21 cellular contexts compared by ENCODE assay signal in genomic region chr11:43393765-43394355, GRCh38. TPM values are rescaled to one million over a fixed set of nuclear protein-coding genes. Genes with fewer than 3 reads are reported as not detected.
DNase-seq lines count a peak whose midpoint lies in the region; ATAC-seq and TF ChIP-seq lines count a peak whose summit lies in the region.
"Had no signal": no experiment of that assay in that cellular context is flagged by ENCODE, and none has a peak within 500 bp of the region (broad histone marks: within the 10 kb centered on the region; RNA-seq: fewer than 3 reads in every experiment).

No MANE protein-coding gene starts in this region.

- H3K4me1 Mint-ChIP-seq in activated CD8-positive, alpha-beta T cell treated with anti-CD3 and anti-CD28 coated beads for 36 hours (ENCODE audit: low read depth), result peaks cover 40% of the 10 kb centered on the region
- H3K4me1 Mint-ChIP-seq in activated CD8-positive, alpha-beta T cell treated with anti-CD3 and anti-CD28 coated beads, Interleukin-2, amount 10 ng/mL, durations not matched to agents 7 days and 5 days (ENCODE audit: low read depth), result peaks cover 26% of the 10 kb centered on the region
- H3K4me1 Mint-ChIP-seq in stimulated activated naive B cell treated with anti-CD40 and anti-IgM and Interleukin-4, amounts not matched to agents 10 μg/mL and 1 μg/mL and 100 μg/mL, for 72 hours, result no peaks in the 10 kb centered on the region

- H3K9me3 ChIP-seq in cardiac muscle cell (ENCODE audit: low read depth), result no peaks in the 10 kb centered on the region
- H3K9me3 ChIP-seq: breast epithelium, neutrophil, tibial nerve had no signal

- intact Hi-C loops in activated CD8-positive, alpha-beta T cell treated with anti-CD3 and anti-CD28 coated beads for 36 hours (cut with micrococcal nuclease), result loop anchor here (10.0 kb wide), 1 partner anchor 79 kb away; the partner anchor contains the start of gene API5

- no peaks in the 10 kb centered on the region for H3K9me3 Mint-ChIP-seq in activated CD8-positive, alpha-beta T cell treated with anti-CD3 and anti-CD28 coated beads for 36 hours
- no peaks in the 10 kb centered on the region for H3K9me3 Mint-ChIP-seq in activated CD8-positive, alpha-beta T cell treated with anti-CD3 and anti-CD28 coated beads, Interleukin-2, amount 10 ng/mL, durations not matched to agents 7 days and 5 days (ENCODE audit: insufficient read depth)
- no peaks in the 10 kb centered on the region for H3K9me3 Mint-ChIP-seq in stimulated activated naive B cell treated with anti-CD40 and anti-IgM and Interleukin-4, amounts not matched to agents 10 μg/mL and 1 μg/mL and 100 μg/mL, for 72 hours
- H3K9me3 Mint-ChIP-seq: activated naive CD4-positive, alpha-beta T cell treated with anti-CD3 and anti-CD28 coated beads, Interleukin-2, amount 10 ng/mL, durations not matched to agents 7 days and 5 days; CD4-positive, CD25-positive, alpha-beta regulatory T cell; mesothelial cell of epicardium had no signal

- POLR2A ChIA-PET in activated CD8-positive, alpha-beta T cell treated with anti-CD3 and anti-CD28 coated beads for 36 hours (lab: Charles Lee), result interaction anchor here (0.6 kb wide), 1 partner anchor 23 kb away, joined by 3 read pairs; no protein-coding TSS in a partner anchor
- POLR2A ChIA-PET in activated CD8-positive, alpha-beta T cell treated with anti-CD3 and anti-CD28 coated beads, Interleukin-2, amount 10 ng/mL, durations not matched to agents 7 days and 5 days (lab: Charles Lee), result no interaction called here

- peak overlapping the region; percentile 4 for H3K27ac ChIP-seq in cardiac muscle cell
- H3K27ac ChIP-seq: breast epithelium, neutrophil, tibial nerve had no signal

- no peaks in the 10 kb centered on the region for H3K27me3 Mint-ChIP-seq in activated CD8-positive, alpha-beta T cell treated with anti-CD3 and anti-CD28 coated beads for 36 hours
- H3K27me3 Mint-ChIP-seq in activated CD8-positive, alpha-beta T cell treated with anti-CD3 and anti-CD28 coated beads, Interleukin-2, amount 10 ng/mL, durations not matched to agents 7 days and 5 days (ENCODE audit: low read depth), result no peaks in the 10 kb centered on the region
- H3K27me3 Mint-ChIP-seq in stimulated activated naive B cell treated with anti-CD40 and anti-IgM and Interleukin-4, amounts not matched to agents 10 μg/mL and 1 μg/mL and 100 μg/mL, for 72 hours, result no peaks in the 10 kb centered on the region
- H3K27me3 Mint-ChIP-seq: activated naive CD4-positive, alpha-beta T cell treated with anti-CD3 and anti-CD28 coated beads, Interleukin-2, amount 10 ng/mL, durations not matched to agents 7 days and 5 days; CD4-positive, CD25-positive, alpha-beta regulatory T cell had no signal

- no peak for TF ChIP-seq CTCF in activated CD8-positive, alpha-beta T cell treated with anti-CD3 and anti-CD28 coated beads for 36 hours (IDR thresholded peaks at IDR 0.05)
- TF ChIP-seq CTCF in cardiac muscle cell (IDR thresholded peaks at IDR 0.05; ENCODE audit: low read depth, low read length), result no peak

- H3K4me3 ChIP-seq in cardiac muscle cell, result no peak overlapping the region
- H3K4me3 ChIP-seq: breast epithelium, tibial nerve had no signal

- H3K27me3 ChIP-seq in cardiac muscle cell, result no peaks in the 10 kb centered on the region
- H3K27me3 ChIP-seq: breast epithelium, neutrophil, tibial nerve had no signal

- H3K4me3 Mint-ChIP-seq in activated CD8-positive, alpha-beta T cell treated with anti-CD3 and anti-CD28 coated beads for 36 hours, result no peak overlapping the region
- H3K4me3 Mint-ChIP-seq in activated CD8-positive, alpha-beta T cell treated with anti-CD3 and anti-CD28 coated beads, Interleukin-2, amount 10 ng/mL, durations not matched to agents 7 days and 5 days, result no peak overlapping the region
- no peak overlapping the region for H3K4me3 Mint-ChIP-seq in stimulated activated naive B cell treated with anti-CD40 and anti-IgM and Interleukin-4, amounts not matched to agents 10 μg/mL and 1 μg/mL and 100 μg/mL, for 72 hours
- H3K4me3 Mint-ChIP-seq: activated naive CD4-positive, alpha-beta T cell treated with anti-CD3 and anti-CD28 coated beads, Interleukin-2, amount 10 ng/mL, durations not matched to agents 7 days and 5 days; CD4-positive, CD25-positive, alpha-beta regulatory T cell; mesothelial cell of epicardium had no signal

- DNase-seq in activated CD8-positive, alpha-beta T cell treated with anti-CD3 and anti-CD28 coated beads for 36 hours, result no peak
- DNase-seq in activated CD8-positive, alpha-beta T cell treated with anti-CD3 and anti-CD28 coated beads, Interleukin-2, amount 10 ng/mL, durations not matched to agents 7 days and 5 days, result no peak
- peak; percentile 68 for DNase-seq in amniotic epithelial cell (ENCODE audit: low read depth)
- peak; percentile 0 to 83 for DNase-seq in cardiac muscle cell (ENCODE audit: low read depth in 1 of 2, low spot score in 1 of 2)
- DNase-seq in stimulated activated naive B cell treated with anti-CD40 and anti-IgM and Interleukin-4, amounts not matched to agents 10 μg/mL and 1 μg/mL and 100 μg/mL, for 72 hours, result no peak
- no peak for DNase-seq in NK-92 (lab: John Stamatoyannopoulos, UW; ENCODE audit: unreplicated experiment)
- DNase-seq: activated CD4-positive, CD25-positive, alpha-beta regulatory T cell; activated naive CD4-positive, alpha-beta T cell treated with anti-CD3 and anti-CD28 coated beads, Interleukin-2, amount 10 ng/mL, durations not matched to agents 7 days and 5 days; CD4-positive, CD25-positive, alpha-beta regulatory T cell; DND-41; MV-4-11; NCI-H2081 treated with DMSO at 0.1 percent for 48 hours; NCI-H748 treated with DMSO at 0.1 percent for 48 hours; stimulated activated CD4-positive, alpha-beta T cell treated with anti-CD3 and anti-CD28 coated beads, Interleukin-4, amount 100 ng/mL, for 1 hour; stimulated activated CD8-positive, alpha-beta memory T cell treated with anti-CD3 and anti-CD28 coated beads, Interleukin-4, amount 100 ng/mL, for 48 hours had no signal

- peaks cover 68% of the 10 kb centered on the region for H3K36me3 Mint-ChIP-seq in activated CD8-positive, alpha-beta T cell treated with anti-CD3 and anti-CD28 coated beads for 36 hours (ENCODE audit: low read depth)
- H3K36me3 Mint-ChIP-seq in activated CD8-positive, alpha-beta T cell treated with anti-CD3 and anti-CD28 coated beads, Interleukin-2, amount 10 ng/mL, durations not matched to agents 7 days and 5 days (ENCODE audit: low read depth), result peaks cover 72% of the 10 kb centered on the region
- peaks cover 38 to 48% of the 10 kb centered on the region in 2 donors for H3K36me3 Mint-ChIP-seq in stimulated activated naive B cell treated with anti-CD40 and anti-IgM and Interleukin-4, amounts not matched to agents 10 μg/mL and 1 μg/mL and 100 μg/mL, for 72 hours

- no peaks in the 10 kb centered on the region for H3K4me1 ChIP-seq in cardiac muscle cell (ENCODE audit: low read depth)
- H3K4me1 ChIP-seq: breast epithelium, tibial nerve had no signal

- CTCF ChIA-PET in activated CD8-positive, alpha-beta T cell treated with anti-CD3 and anti-CD28 coated beads for 36 hours (lab: Charles Lee), result no interaction called here
- CTCF ChIA-PET in activated CD8-positive, alpha-beta T cell treated with anti-CD3 and anti-CD28 coated beads, Interleukin-2, amount 10 ng/mL, durations not matched to agents 7 days and 5 days (lab: Charles Lee), result interaction anchor here (1.0 to 1.4 kb wide), 2 partner anchors 25 to 80 kb away, joined by 3 read pairs; no protein-coding TSS in a partner anchor

- peaks cover 55% of the 10 kb centered on the region for H3K36me3 ChIP-seq in cardiac muscle cell

- peak overlapping the region; percentile 11 for H3K27ac Mint-ChIP-seq in activated CD8-positive, alpha-beta T cell treated with anti-CD3 and anti-CD28 coated beads for 36 hours
- no peak overlapping the region for H3K27ac Mint-ChIP-seq in activated CD8-positive, alpha-beta T cell treated with anti-CD3 and anti-CD28 coated beads, Interleukin-2, amount 10 ng/mL, durations not matched to agents 7 days and 5 days
- peak overlapping the region; percentile 26 for H3K27ac Mint-ChIP-seq in stimulated activated naive B cell treated with anti-CD40 and anti-IgM and Interleukin-4, amounts not matched to agents 10 μg/mL and 1 μg/mL and 100 μg/mL, for 72 hours
- H3K27ac Mint-ChIP-seq: mesothelial cell of epicardium had no signal

- no peak for ATAC-seq in activated CD8-positive, alpha-beta T cell treated with anti-CD3 and anti-CD28 coated beads for 36 hours
- ATAC-seq in activated CD8-positive, alpha-beta T cell treated with anti-CD3 and anti-CD28 coated beads, Interleukin-2, amount 10 ng/mL, durations not matched to agents 7 days and 5 days, result no peak
- ATAC-seq in stimulated activated naive B cell treated with anti-CD40 and anti-IgM and Interleukin-4, amounts not matched to agents 10 μg/mL and 1 μg/mL and 100 μg/mL, for 72 hours (replicated peaks), result no peak
- ATAC-seq in HG03280 (IDR thresholded peaks at IDR 0.05; ENCODE audit: unreplicated experiment) (no peak), GM21447 (IDR thresholded peaks at IDR 0.05; ENCODE audit: unreplicated experiment) (no peak)

RNA-seq across cellular contexts. Expression of gene TTC17, which starts 35.1 kb away (rescaled TPM):
- total RNA-seq in activated CD8-positive, alpha-beta T cell treated with anti-CD3 and anti-CD28 coated beads for 36 hours, result 10 to 100 TPM; 48.7 to 51.2 TPM
- 10 to 100 TPM; 56.9 to 60.5 TPM for total RNA-seq in activated CD8-positive, alpha-beta T cell treated with anti-CD3 and anti-CD28 coated beads, Interleukin-2, amount 10 ng/mL, durations not matched to agents 7 days and 5 days
- 55.8 and 103 TPM in 2 replicates for total RNA-seq in cardiac muscle cell
- polyA plus RNA-seq in cardiac muscle cell, result 31.7 and 60.3 TPM in 2 replicates

Comparison
In these comparisons a context has a peak if more than half of its experiments do, and no peak if none do; other contexts are left out.
1. DNase-seq: peak in amniotic epithelial cell (single experiment) and cardiac muscle cell (2 of 2); none in activated CD8-positive, alpha-beta T cell treated with anti-CD3 and anti-CD28 coated beads for 36 hours (single experiment), activated CD8-positive, alpha-beta T cell treated with anti-CD3 and anti-CD28 coated beads, Interleukin-2, amount 10 ng/mL, durations not matched to agents 7 days and 5 days (single experiment), stimulated activated naive B cell treated with anti-CD40 and anti-IgM and Interleukin-4, amounts not matched to agents 10 μg/mL and 1 μg/mL and 100 μg/mL, for 72 hours (single experiment) and NK-92 (single experiment).